9 cellular contexts compared by ENCODE assay signal in genomic region chr19:53254451-53255341, GRCh38. TPM values are rescaled to one million over a fixed set of nuclear protein-coding genes. Genes with fewer than 3 reads are reported as not detected.
A peak's percentile ranks its signal among the peaks of the same experiment; 100 is the strongest.
DNase-seq lines count a peak whose midpoint lies in the region; ATAC-seq lines count a peak whose summit lies in the region.
"Had no signal": no experiment of that assay in that cellular context is flagged by ENCODE, and none has a peak within 500 bp of the region (broad histone marks: within the 10 kb centered on the region; RNA-seq: fewer than 3 reads in every experiment).

ZNF677 (minus strand) TSS chr19:53254873; CDS start chr19:53251550, 3,323 bp downstream.

- peak; percentile 52 for DNase-seq in GDM1 (lab: John Stamatoyannopoulos, UW)
- peak; percentile 96 for DNase-seq in OCI-M1 (lab: John Stamatoyannopoulos, UW)
- peak; percentile 90 for DNase-seq in activated effector memory CD4-positive, alpha-beta T cell treated with anti-CD3 and anti-CD28 coated beads, Interleukin-2, amount 50 U/mL, for 16 hours
- DNase-seq in fibroblast of the conjunctiva (ENCODE audit: low read depth): peak; percentile 77
- peak; percentile 91 for DNase-seq in natural killer cell treated with Interleukin-12 subunit alpha and Interleukin-12 subunit beta and Interleukin-15 and Interleukin-18, amount 100 ng/mL, for 72 hours (ENCODE audit: low spot score)
- DNase-seq in stimulated activated CD8-positive, alpha-beta memory T cell treated with anti-CD3 and anti-CD28 coated beads, Interleukin-7, amount 100 ng/mL, for 4 hours (ENCODE audit: low read depth in 2 of 2): peak; percentile 71 to 84

- H3K4me3 Mint-ChIP-seq in natural killer cell treated with Interleukin-12 subunit alpha and Interleukin-12 subunit beta and Interleukin-15 and Interleukin-18, amount 100 ng/mL, for 72 hours: peak within 1 kb of the TSS; percentile 87

- peaks cover 5 to 7% of the 10 kb centered on the region in 2 donors for H3K4me1 Mint-ChIP-seq in natural killer cell treated with Interleukin-12 subunit alpha and Interleukin-12 subunit beta and Interleukin-15 and Interleukin-18, amount 100 ng/mL, for 72 hours (ENCODE audit: low read depth in 2 of 2)

- peak within 1 kb of the TSS; percentile 58 to 76 for H3K27ac Mint-ChIP-seq in natural killer cell treated with Interleukin-12 subunit alpha and Interleukin-12 subunit beta and Interleukin-15 and Interleukin-18, amount 100 ng/mL, for 72 hours

- ATAC-seq in natural killer cell treated with Interleukin-12 subunit alpha and Interleukin-12 subunit beta and Interleukin-15 and Interleukin-18, amount 100 ng/mL, for 72 hours: peak; percentile 100
- ATAC-seq in HG03521 (IDR thresholded peaks at IDR 0.05; ENCODE audit: unreplicated experiment) (no peak), HG03175 (IDR thresholded peaks at IDR 0.05; ENCODE audit: unreplicated experiment) (no peak)

- peaks cover 42% of the 10 kb centered on the region for H3K36me3 Mint-ChIP-seq in natural killer cell treated with Interleukin-12 subunit alpha and Interleukin-12 subunit beta and Interleukin-15 and Interleukin-18, amount 100 ng/mL, for 72 hours

- H3K27me3 Mint-ChIP-seq in natural killer cell treated with Interleukin-12 subunit alpha and Interleukin-12 subunit beta and Interleukin-15 and Interleukin-18, amount 100 ng/mL, for 72 hours: peaks cover 3 to 14% of the 10 kb centered on the region in 2 donors

- H3K9me3 Mint-ChIP-seq in natural killer cell treated with Interleukin-12 subunit alpha and Interleukin-12 subunit beta and Interleukin-15 and Interleukin-18, amount 100 ng/mL, for 72 hours: peaks cover 23% of the 10 kb centered on the region

RNA-seq across cellular contexts. Expression of gene ZNF677, which starts in this region (rescaled TPM):
- 10 to 100 TPM in 1 of 2 donors, 1 to 10 TPM in 1; 2.2 to 11.2 TPM for total RNA-seq in natural killer cell treated with Interleukin-12 subunit alpha and Interleukin-12 subunit beta and Interleukin-15 and Interleukin-18, amount 100 ng/mL, for 72 hours
- total RNA-seq: NCI-H460 had no signal

Comparison
In these comparisons a context has a peak if more than half of its experiments do, and no peak if none do; other contexts are left out.
1. ATAC-seq: peak in natural killer cell treated with Interleukin-12 subunit alpha and Interleukin-12 subunit beta and Interleukin-15 and Interleukin-18, amount 100 ng/mL, for 72 hours (2 of 2); none in HG03521 (single experiment) and HG03175 (single experiment).
2. Peak in every context shown above with its lines, with median percentiles within 50 percentile points of each other: DNase-seq.